Comparison of ENCODE assay signal across 10 cellular contexts in genomic region chr22:24593810-24594568, GRCh38. TPM values are rescaled to one million over a fixed set of nuclear protein-coding genes. Genes with fewer than 3 reads are reported as not detected.
DNase-seq lines count a peak whose midpoint lies in the region; TF ChIP-seq lines count a peak whose summit lies in the region.
"Had no signal": no experiment of that assay in that cellular context is flagged by ENCODE, and none has a peak within 500 bp of the region (broad histone marks: within the 10 kb centered on the region; RNA-seq: fewer than 3 reads in every experiment).

No MANE protein-coding gene starts in this region.

- H2AK5ac ChIP-seq in neuronal stem cell (ENCODE audit: low read depth, low read length), result peak overlapping the region; percentile 38

- H3K27ac ChIP-seq in C4-2B (peak overlapping the region; percentile 97), neuronal stem cell (replicated peaks; ENCODE audit: low read length) (no peak overlapping the region), SJCRH30 (no peak overlapping the region)

- H2BK15ac ChIP-seq in neuronal stem cell (ENCODE audit: low read length), result no peak overlapping the region

- H3K4me1 ChIP-seq in neuronal stem cell (ENCODE audit: control insufficient read depth in 2 of 2, insufficient read depth in 1 of 2, low read depth in 1 of 2, low read length in 2 of 2), result peaks cover 13 to 19% of the 10 kb centered on the region in 2 donors
- H3K4me1 ChIP-seq in SJCRH30, result peaks cover 7% of the 10 kb centered on the region

- peak overlapping the region; percentile 69 for H3K4me3 ChIP-seq in epithelial cell of proximal tubule (ENCODE audit: low read depth, low read length)
- peak overlapping the region in 1 of 2 donors; percentile 59 for H3K4me3 ChIP-seq in neuronal stem cell (ENCODE audit: low read length in 2 of 2)
- H3K4me3 ChIP-seq in SJCRH30, result no peak overlapping the region

- H3K27me3 ChIP-seq in neuronal stem cell (ENCODE audit: control insufficient read depth in 3 of 3, insufficient read depth in 3 of 3, low read depth in 1 of 3, low read length in 3 of 3), result peaks cover 0 to 2% (median 0%) of the 10 kb centered on the region in 3 experiments
- no peaks in the 10 kb centered on the region for H3K27me3 ChIP-seq in SJCRH30
- H3K27me3 ChIP-seq: tibial artery had no signal

- TF ChIP-seq EP300 in Ishikawa (IDR thresholded peaks at IDR 0.05; ENCODE audit: borderline replicate concordance), result no peak

- no CpG with 5 or more reads among the region's 16 CpGs for WGBS in neuronal stem cell (ENCODE audit: extremely low coverage in 2 of 2, insufficient read length in 2 of 2, insufficient replicate concordance in 1 of 2), 2 donors

- no peak overlapping the region for H4K91ac ChIP-seq in neuronal stem cell (ENCODE audit: low read depth, low read length, poor library complexity)

- peaks cover 2% of the 10 kb centered on the region for H3K79me1 ChIP-seq in neuronal stem cell (ENCODE audit: low read depth, low read length)

- H3K9me3 ChIP-seq in neuronal stem cell (replicated peaks in 1 of 2; ENCODE audit: control insufficient read depth in 2 of 2, insufficient read depth in 1 of 2, low read depth in 1 of 2, low read length in 2 of 2) (no peaks in the 10 kb centered on the region), SJCRH30 (replicated peaks) (no peaks in the 10 kb centered on the region)
- H3K9me3 ChIP-seq: tibial artery had no signal

- no peak overlapping the region for H4K8ac ChIP-seq in neuronal stem cell (ENCODE audit: low read depth, low read length)

- DNase-seq in epithelial cell of proximal tubule (ENCODE audit: low read depth) (no peak), neuronal stem cell (ENCODE audit: low spot score) (no peak), NCI-H187 treated with DMSO at 0.1 percent for 48 hours (lab: John Stamatoyannopoulos, UW) (no peak), SJCRH30 (no peak)
- DNase-seq in activated T-cell treated with anti-CD3 and anti-CD28 coated beads, Interleukin-2, amount 50 U/mL, for 1 hour, result no peak
- no peak for DNase-seq in activated CD4-positive, alpha-beta T cell treated with anti-CD3 and anti-CD28 coated beads, Interleukin-2, amount 50 U/mL, for 1 hour
- DNase-seq: stimulated activated CD4-positive, alpha-beta T cell treated with anti-CD3 and anti-CD28 coated beads, Interleukin-1b, Interleukin-23, amount 100 ng/mL, for 48 hours had no signal

- peak overlapping the region; percentile 59 for H2AFZ ChIP-seq in neuronal stem cell (ENCODE audit: low read length)

- peaks cover 6 to 7% of the 10 kb centered on the region in 2 donors for H3K36me3 ChIP-seq in neuronal stem cell (replicated peaks in 1 of 2; ENCODE audit: control insufficient read depth in 2 of 2, insufficient read depth in 2 of 2, low read length in 2 of 2)
- no peaks in the 10 kb centered on the region for H3K36me3 ChIP-seq in SJCRH30

- H3K18ac ChIP-seq in neuronal stem cell (ENCODE audit: low read length), result peak overlapping the region; percentile 78

- no peak overlapping the region for H3K14ac ChIP-seq in neuronal stem cell (ENCODE audit: low read length)

- peak overlapping the region; percentile 16 for H2BK120ac ChIP-seq in neuronal stem cell (ENCODE audit: low read depth, low read length)

- no peak overlapping the region for H3K9ac ChIP-seq in neuronal stem cell (ENCODE audit: low read depth, low read length, poor library complexity)

- H2BK5ac ChIP-seq in neuronal stem cell (ENCODE audit: low read length), result no peak overlapping the region

- H3K4me2 ChIP-seq in neuronal stem cell (ENCODE audit: insufficient read depth, low read length, poor library complexity, severe bottlenecking), result no peak overlapping the region

- TF ChIP-seq RAD21 in Ishikawa (IDR thresholded peaks at IDR 0.05; ENCODE audit: low read depth), result no peak

- H3K4ac ChIP-seq in neuronal stem cell (ENCODE audit: low read length), result no peak overlapping the region

- TF ChIP-seq CTCF in C4-2B (conservative IDR thresholded peaks at IDR 0.05), result no peak
- no peak for TF ChIP-seq CTCF in epithelial cell of proximal tubule (conservative IDR thresholded peaks at IDR 0.05; ENCODE audit: low read depth, low read length)

- no peak overlapping the region for H2BK12ac ChIP-seq in neuronal stem cell (ENCODE audit: low read length)

- H3K23ac ChIP-seq in neuronal stem cell (ENCODE audit: low read depth, low read length, poor library complexity), result peak overlapping the region; percentile 44

TF ChIP-seq in Ishikawa, 13 proteins besides CTCF, POLR2A, EP300 and RAD21:
- TF ChIP-seq NFIC (IDR thresholded peaks at IDR 0.05) (no peak), YY1 (IDR thresholded peaks at IDR 0.05; ENCODE audit: low read depth) (no peak), MAX (IDR thresholded peaks at IDR 0.05) (peak; percentile 24; the same call in 1 of the 2 replicates)
TF ChIP-seq in Ishikawa: peak in this region for 1.

RNA-seq across cellular contexts. Expression of gene LRRC75B, which starts 1.1 kb away (rescaled TPM):
- total RNA-seq in epithelial cell of proximal tubule, result 8.9 and 14.1 TPM in 2 replicates
- 14.3 TPM for polyA plus RNA-seq in neuronal stem cell (2013, experiment 1 of 2)
- 13.3 TPM for polyA plus RNA-seq in neuronal stem cell (2013, experiment 2 of 2)
- total RNA-seq in SJCRH30 (2014; rRNA removed; shearing (Covaris generic)), result 0.35 and 0.95 TPM in 2 replicates

RNA-seq across cellular contexts. Expression of gene GGT1, which starts 9.0 kb away (rescaled TPM):
- total RNA-seq in epithelial cell of proximal tubule, result 14.5 and 32.1 TPM in 2 replicates
- 1.9 TPM for polyA plus RNA-seq in neuronal stem cell (2013, experiment 1 of 2)
- 1.9 TPM for polyA plus RNA-seq in neuronal stem cell (2013, experiment 2 of 2)
- 2.6 and 2.8 TPM in 2 replicates for total RNA-seq in SJCRH30 (2014; rRNA removed; shearing (Covaris generic))

RNA-seq across cellular contexts. Expression of gene SNRPD3, which starts 38.2 kb away (rescaled TPM):
- 219 and 256 TPM in 2 replicates for total RNA-seq in epithelial cell of proximal tubule
- 103 TPM for polyA plus RNA-seq in neuronal stem cell (2013, experiment 1 of 2)
- polyA plus RNA-seq in neuronal stem cell (2013, experiment 2 of 2), result 104 TPM
- 252 and 278 TPM in 2 replicates for total RNA-seq in SJCRH30 (2014; rRNA removed; shearing (Covaris generic))

RNA-seq across cellular contexts. Expression of gene GUCD1, which starts 39.1 kb away (rescaled TPM):
- total RNA-seq in epithelial cell of proximal tubule, result 102 and 120 TPM in 2 replicates
- 35.1 TPM for polyA plus RNA-seq in neuronal stem cell (2013, experiment 1 of 2)
- 35.4 TPM for polyA plus RNA-seq in neuronal stem cell (2013, experiment 2 of 2)
- total RNA-seq in SJCRH30 (2014; rRNA removed; shearing (Covaris generic)), result 68.4 and 81.0 TPM in 2 replicates
